1 cellular context compared by ENCODE assay signal in the genomic region with DNA sequence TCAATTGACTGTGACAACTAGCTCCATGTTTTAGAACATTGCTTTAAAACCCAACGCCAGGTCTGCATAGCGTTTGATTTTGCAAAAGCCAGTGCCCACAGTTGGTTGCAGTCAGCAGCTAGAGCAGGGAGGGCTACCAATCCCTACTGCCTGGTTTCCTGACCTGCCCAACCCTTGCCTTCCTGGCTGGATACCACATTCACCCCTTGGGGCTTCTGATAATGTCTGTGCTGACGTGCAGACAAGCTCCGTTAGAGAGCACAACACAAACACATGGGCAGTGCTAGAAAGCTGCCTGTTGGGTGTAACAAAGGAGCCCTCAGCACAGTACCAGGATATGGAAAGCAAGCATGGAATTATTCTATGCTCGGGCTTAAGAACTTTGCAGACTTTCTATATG.
TF ChIP-seq lines count a peak whose summit lies in the region.

No MANE protein-coding gene starts in this region.

TF ChIP-seq in GM23338, 12 proteins besides CTCF, POLR2A, EP300 and RAD21 (continued from another document):
- TF ChIP-seq, protein P1, sequence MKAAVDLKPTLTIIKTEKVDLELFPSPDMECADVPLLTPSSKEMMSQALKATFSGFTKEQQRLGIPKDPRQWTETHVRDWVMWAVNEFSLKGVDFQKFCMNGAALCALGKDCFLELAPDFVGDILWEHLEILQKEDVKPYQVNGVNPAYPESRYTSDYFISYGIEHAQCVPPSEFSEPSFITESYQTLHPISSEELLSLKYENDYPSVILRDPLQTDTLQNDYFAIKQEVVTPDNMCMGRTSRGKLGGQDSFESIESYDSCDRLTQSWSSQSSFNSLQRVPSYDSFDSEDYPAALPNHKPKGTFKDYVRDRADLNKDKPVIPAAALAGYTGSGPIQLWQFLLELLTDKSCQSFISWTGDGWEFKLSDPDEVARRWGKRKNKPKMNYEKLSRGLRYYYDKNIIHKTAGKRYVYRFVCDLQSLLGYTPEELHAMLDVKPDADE (IDR thresholded peaks at IDR 0.05) = no peak
- TF ChIP-seq EZH2phosphoT487 (IDR thresholded peaks at IDR 0.05; ENCODE audit: unreplicated experiment) (no peak), JUNB (IDR thresholded peaks at IDR 0.05; ENCODE audit: unreplicated experiment) (no peak), ZNF114 (CRISPR knock-in tag; IDR thresholded peaks at IDR 0.05) (no peak), EZH2 (IDR thresholded peaks at IDR 0.05; ENCODE audit: low read depth, unreplicated experiment) (no peak), POLR2AphosphoS5 (IDR thresholded peaks at IDR 0.05; ENCODE audit: low read depth) (no peak), CREB1 (CRISPR knock-in tag; IDR thresholded peaks at IDR 0.05; ENCODE audit: low read depth) (no peak)
- TF ChIP-seq, protein P2, sequence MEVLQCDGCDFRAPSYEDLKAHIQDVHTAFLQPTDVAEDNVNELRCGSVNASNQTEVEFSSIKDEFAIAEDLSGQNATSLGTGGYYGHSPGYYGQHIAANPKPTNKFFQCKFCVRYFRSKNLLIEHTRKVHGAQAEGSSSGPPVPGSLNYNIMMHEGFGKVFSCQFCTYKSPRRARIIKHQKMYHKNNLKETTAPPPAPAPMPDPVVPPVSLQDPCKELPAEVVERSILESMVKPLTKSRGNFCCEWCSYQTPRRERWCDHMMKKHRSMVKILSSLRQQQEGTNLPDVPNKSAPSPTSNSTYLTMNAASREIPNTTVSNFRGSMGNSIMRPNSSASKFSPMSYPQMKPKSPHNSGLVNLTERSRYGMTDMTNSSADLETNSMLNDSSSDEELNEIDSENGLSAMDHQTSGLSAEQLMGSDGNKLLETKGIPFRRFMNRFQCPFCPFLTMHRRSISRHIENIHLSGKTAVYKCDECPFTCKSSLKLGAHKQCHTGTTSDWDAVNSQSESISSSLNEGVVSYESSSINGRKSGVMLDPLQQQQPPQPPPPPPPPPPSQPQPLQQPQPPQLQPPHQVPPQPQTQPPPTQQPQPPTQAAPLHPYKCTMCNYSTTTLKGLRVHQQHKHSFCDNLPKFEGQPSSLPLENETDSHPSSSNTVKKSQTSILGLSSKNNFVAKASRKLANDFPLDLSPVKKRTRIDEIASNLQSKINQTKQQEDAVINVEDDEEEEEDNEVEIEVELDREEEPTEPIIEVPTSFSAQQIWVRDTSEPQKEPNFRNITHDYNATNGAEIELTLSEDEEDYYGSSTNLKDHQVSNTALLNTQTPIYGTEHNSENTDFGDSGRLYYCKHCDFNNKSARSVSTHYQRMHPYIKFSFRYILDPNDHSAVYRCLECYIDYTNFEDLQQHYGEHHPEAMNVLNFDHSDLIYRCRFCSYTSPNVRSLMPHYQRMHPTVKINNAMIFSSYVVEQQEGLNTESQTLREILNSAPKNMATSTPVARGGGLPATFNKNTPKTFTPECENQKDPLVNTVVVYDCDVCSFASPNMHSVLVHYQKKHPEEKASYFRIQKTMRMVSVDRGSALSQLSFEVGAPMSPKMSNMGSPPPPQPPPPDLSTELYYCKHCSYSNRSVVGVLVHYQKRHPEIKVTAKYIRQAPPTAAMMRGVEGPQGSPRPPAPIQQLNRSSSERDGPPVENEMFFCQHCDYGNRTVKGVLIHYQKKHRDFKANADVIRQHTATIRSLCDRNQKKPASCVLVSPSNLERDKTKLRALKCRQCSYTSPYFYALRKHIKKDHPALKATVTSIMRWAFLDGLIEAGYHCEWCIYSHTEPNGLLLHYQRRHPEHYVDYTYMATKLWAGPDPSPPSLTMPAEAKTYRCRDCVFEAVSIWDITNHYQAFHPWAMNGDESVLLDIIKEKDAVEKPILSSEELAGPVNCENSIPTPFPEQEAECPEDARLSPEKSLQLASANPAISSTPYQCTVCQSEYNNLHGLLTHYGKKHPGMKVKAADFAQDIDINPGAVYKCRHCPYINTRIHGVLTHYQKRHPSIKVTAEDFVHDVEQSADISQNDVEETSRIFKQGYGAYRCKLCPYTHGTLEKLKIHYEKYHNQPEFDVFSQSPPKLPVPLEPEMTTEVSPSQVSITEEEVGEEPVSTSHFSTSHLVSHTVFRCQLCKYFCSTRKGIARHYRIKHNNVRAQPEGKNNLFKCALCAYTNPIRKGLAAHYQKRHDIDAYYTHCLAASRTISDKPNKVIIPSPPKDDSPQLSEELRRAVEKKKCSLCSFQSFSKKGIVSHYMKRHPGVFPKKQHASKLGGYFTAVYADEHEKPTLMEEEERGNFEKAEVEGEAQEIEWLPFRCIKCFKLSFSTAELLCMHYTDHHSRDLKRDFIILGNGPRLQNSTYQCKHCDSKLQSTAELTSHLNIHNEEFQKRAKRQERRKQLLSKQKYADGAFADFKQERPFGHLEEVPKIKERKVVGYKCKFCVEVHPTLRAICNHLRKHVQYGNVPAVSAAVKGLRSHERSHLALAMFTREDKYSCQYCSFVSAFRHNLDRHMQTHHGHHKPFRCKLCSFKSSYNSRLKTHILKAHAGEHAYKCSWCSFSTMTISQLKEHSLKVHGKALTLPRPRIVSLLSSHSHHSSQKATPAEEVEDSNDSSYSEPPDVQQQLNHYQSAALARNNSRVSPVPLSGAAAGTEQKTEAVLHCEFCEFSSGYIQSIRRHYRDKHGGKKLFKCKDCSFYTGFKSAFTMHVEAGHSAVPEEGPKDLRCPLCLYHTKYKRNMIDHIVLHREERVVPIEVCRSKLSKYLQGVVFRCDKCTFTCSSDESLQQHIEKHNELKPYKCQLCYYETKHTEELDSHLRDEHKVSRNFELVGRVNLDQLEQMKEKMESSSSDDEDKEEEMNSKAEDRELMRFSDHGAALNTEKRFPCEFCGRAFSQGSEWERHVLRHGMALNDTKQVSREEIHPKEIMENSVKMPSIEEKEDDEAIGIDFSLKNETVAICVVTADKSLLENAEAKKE (CRISPR knock-in tag; IDR thresholded peaks at IDR 0.05) = no peak
